Comparison of ENCODE assay signal across 9 cellular contexts in the genomic region with DNA sequence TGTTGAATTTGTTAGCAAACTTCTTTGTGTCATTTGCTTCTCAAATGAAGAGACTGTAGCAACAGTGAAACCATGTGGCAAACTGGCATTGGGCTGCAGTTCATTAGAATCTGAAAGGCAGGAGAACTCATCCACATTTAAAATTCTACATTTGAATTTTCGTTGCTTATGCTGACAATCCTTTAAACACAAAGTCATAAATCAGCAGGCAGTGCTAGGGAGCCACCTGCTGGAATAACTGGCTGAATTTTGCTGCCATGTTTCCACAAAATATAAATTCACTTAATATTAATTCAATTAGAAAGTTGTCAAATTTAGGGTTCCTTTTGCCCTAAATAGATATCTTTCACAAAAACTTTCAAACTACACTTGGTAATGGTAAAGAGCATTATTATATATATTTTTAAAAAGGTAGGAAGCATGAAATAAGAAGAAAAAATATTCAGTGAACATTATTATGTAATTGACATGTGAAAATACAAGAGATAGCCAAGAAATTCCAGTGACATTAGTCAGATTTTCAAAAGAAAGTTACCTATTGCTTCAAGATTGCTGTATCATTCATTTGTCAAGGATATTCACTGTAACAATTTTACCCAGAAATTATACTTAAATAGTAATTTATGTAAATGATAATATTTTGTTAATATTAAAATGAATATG.
DNase-seq lines count a peak whose midpoint lies in the region; ATAC-seq and TF ChIP-seq lines count a peak whose summit lies in the region.
"Had no signal": no experiment of that assay in that cellular context is flagged by ENCODE, and none has a peak within 500 bp of the region (broad histone marks: within the 10 kb centered on the region; RNA-seq: fewer than 3 reads in every experiment).

No MANE protein-coding gene starts in this region.

- no peaks in the 10 kb centered on the region for H3K27me3 ChIP-seq in neuronal stem cell (ENCODE audit: control insufficient read depth in 3 of 3, insufficient read depth in 3 of 3, low read depth in 1 of 3, low read length in 3 of 3)
- H3K27me3 ChIP-seq in prostate gland (replicated peaks; ENCODE audit: insufficient read depth), result no peaks in the 10 kb centered on the region

- no peak overlapping the region for H2BK5ac ChIP-seq in neuronal stem cell (ENCODE audit: low read length)

- peak; percentile 54 for TF ChIP-seq CTCF in endothelial cell (IDR thresholded peaks at IDR 0.05; ENCODE audit: unreplicated experiment)
- TF ChIP-seq CTCF in prostate gland (IDR thresholded peaks at IDR 0.05), result peak in 2 of 4 experiments; percentile 44 to 50

- H4K91ac ChIP-seq in neuronal stem cell (ENCODE audit: low read depth, low read length, poor library complexity), result no peak overlapping the region

- H3K9me3 Mint-ChIP-seq in endothelial cell (ENCODE audit: unreplicated experiment), result no peaks in the 10 kb centered on the region

- H3K27ac ChIP-seq in neuronal stem cell (replicated peaks; ENCODE audit: low read length) (no peak overlapping the region), prostate gland (no peak overlapping the region)

- no peak overlapping the region for H3K27ac Mint-ChIP-seq in endothelial cell (ENCODE audit: unreplicated experiment)

- no peak overlapping the region for H3K4me3 ChIP-seq in neuronal stem cell (ENCODE audit: low read length in 2 of 2)
- H3K4me3 ChIP-seq in prostate gland, result no peak overlapping the region

- H3K9me3 ChIP-seq in neuronal stem cell (replicated peaks in 1 of 2; ENCODE audit: control insufficient read depth in 2 of 2, insufficient read depth in 1 of 2, low read depth in 1 of 2, low read length in 2 of 2) (no peaks in the 10 kb centered on the region), prostate gland (no peaks in the 10 kb centered on the region)

- H3K36me3 ChIP-seq in neuronal stem cell (replicated peaks in 1 of 2; ENCODE audit: control insufficient read depth in 2 of 2, insufficient read depth in 2 of 2, low read length in 2 of 2), result no peaks in the 10 kb centered on the region
- no peaks in the 10 kb centered on the region for H3K36me3 ChIP-seq in prostate gland

- no peak overlapping the region for H3K18ac ChIP-seq in neuronal stem cell (ENCODE audit: low read length)

- no peak overlapping the region for H2AK5ac ChIP-seq in neuronal stem cell (ENCODE audit: low read depth, low read length)

- no peak for ATAC-seq in GM18909 (IDR thresholded peaks at IDR 0.05; ENCODE audit: poor library complexity, unreplicated experiment)

- peak; percentile 2 for DNase-seq in GM03348 (ENCODE audit: low spot score)
- DNase-seq in NCI-H1048 (lab: John Stamatoyannopoulos, UW), result peak; percentile 32
- DNase-seq in endothelial cell (ENCODE audit: low spot score), result peak; percentile 35
- no peak for DNase-seq in neuronal stem cell (ENCODE audit: low spot score)
- no peak for DNase-seq in NCI-H2227 treated with DMSO at 0.1 percent for 48 hours (lab: John Stamatoyannopoulos, UW)
- DNase-seq in NCI-H774 (lab: John Stamatoyannopoulos, UW), result no peak
- DNase-seq in prostate gland (ENCODE audit: low spot score), result no peak

- H2BK12ac ChIP-seq in neuronal stem cell (ENCODE audit: low read length), result no peak overlapping the region

- no peaks in the 10 kb centered on the region for H3K79me1 ChIP-seq in neuronal stem cell (ENCODE audit: low read depth, low read length)

- H2BK15ac ChIP-seq in neuronal stem cell (ENCODE audit: low read length), result no peak overlapping the region

- no peaks in the 10 kb centered on the region for H3K36me3 Mint-ChIP-seq in endothelial cell (ENCODE audit: low read depth, unreplicated experiment)

- H3K23ac ChIP-seq in neuronal stem cell (ENCODE audit: low read depth, low read length, poor library complexity), result no peak overlapping the region

- H3K4me3 Mint-ChIP-seq in endothelial cell (ENCODE audit: unreplicated experiment), result no peak overlapping the region
- H3K4me3 Mint-ChIP-seq: central memory CD8-positive, alpha-beta T cell had no signal

- no CpG with 5 or more reads among the region's 1 CpG for WGBS in neuronal stem cell (ENCODE audit: extremely low coverage in 2 of 2, insufficient read length in 2 of 2, insufficient replicate concordance in 1 of 2), 2 donors
- WGBS in prostate gland, result 0% methylated on average over 1 of the region's 1 CpG

- no peak for TF ChIP-seq POLR2A in prostate gland (IDR thresholded peaks at IDR 0.05)

- intact Hi-C loops in prostate gland (cut with DNase I), result no loop called here

- H3K4me2 ChIP-seq in neuronal stem cell (ENCODE audit: insufficient read depth, low read length, poor library complexity, severe bottlenecking), result no peak overlapping the region

- H4K8ac ChIP-seq in neuronal stem cell (ENCODE audit: low read depth, low read length), result no peak overlapping the region

- H2AFZ ChIP-seq in neuronal stem cell (ENCODE audit: low read length), result peak overlapping the region; percentile 27

- no peak overlapping the region for H3K4ac ChIP-seq in neuronal stem cell (ENCODE audit: low read length)

- H3K4me1 ChIP-seq in neuronal stem cell (ENCODE audit: control insufficient read depth in 2 of 2, insufficient read depth in 1 of 2, low read depth in 1 of 2, low read length in 2 of 2) (no peaks in the 10 kb centered on the region), prostate gland (replicated peaks) (no peaks in the 10 kb centered on the region)

- H3K14ac ChIP-seq in neuronal stem cell (ENCODE audit: low read length), result no peak overlapping the region

- H2BK120ac ChIP-seq in neuronal stem cell (ENCODE audit: low read depth, low read length), result no peak overlapping the region

- no peaks in the 10 kb centered on the region for H3K4me1 Mint-ChIP-seq in endothelial cell (ENCODE audit: unreplicated experiment)
- H3K4me1 Mint-ChIP-seq: central memory CD8-positive, alpha-beta T cell had no signal

- no peaks in the 10 kb centered on the region for H3K27me3 Mint-ChIP-seq in endothelial cell (ENCODE audit: unreplicated experiment)
- H3K27me3 Mint-ChIP-seq: central memory CD8-positive, alpha-beta T cell had no signal

- H3K9ac ChIP-seq in neuronal stem cell (ENCODE audit: low read depth, low read length, poor library complexity), result no peak overlapping the region

Comparison
In these comparisons a context has a peak if more than half of its experiments do, and no peak if none do; other contexts are left out.
1. DNase-seq: peak in GM03348 (single experiment), NCI-H1048 (single experiment) and endothelial cell (single experiment); none in neuronal stem cell (single experiment), NCI-H2227 treated with DMSO at 0.1 percent for 48 hours (single experiment), NCI-H774 (single experiment) and prostate gland (single experiment).